11 cellular contexts compared by ENCODE assay signal in genomic region chr10:1066734-1067133, GRCh38. TPM values are rescaled to one million over a fixed set of nuclear protein-coding genes. Genes with fewer than 3 reads are reported as not detected.
"Had no signal": no experiment of that assay in that cellular context is flagged by ENCODE, and none has a peak within 500 bp of the region (broad histone marks: within the 10 kb centered on the region; RNA-seq: fewer than 3 reads in every experiment).

No MANE protein-coding gene starts in this region.

RNA-seq across cellular contexts. Expression of gene IDI2, which starts 41.1 kb away (rescaled TPM):
- total RNA-seq: activated CD4-positive, alpha-beta memory T cell treated with anti-CD3 and anti-CD28 coated beads, Interleukin-2, amount 10 ng/mL, durations not matched to agents 7 days and 5 days; activated CD8-positive, alpha-beta memory T cell treated with anti-CD3 and anti-CD28 coated beads for 36 hours; activated naive CD4-positive, alpha-beta T cell treated with anti-CD3 and anti-CD28 coated beads for 36 hours; activated naive CD8-positive, alpha-beta T cell treated with anti-CD3 and anti-CD28 coated beads for 36 hours; aorta; chondrocyte; LHCN-M2; PC-3; Peyer's patch; SJSA1 had no signal
- polyA plus RNA-seq: SK-N-SH had no signal
